10 cellular contexts compared by ENCODE assay signal in genomic region chr10:71975087-71975890, GRCh38. TPM values are rescaled to one million over a fixed set of nuclear protein-coding genes. Genes with fewer than 3 reads are reported as not detected.
DNase-seq lines count a peak whose midpoint lies in the region; FAIRE-seq and TF ChIP-seq lines count a peak whose summit lies in the region.
"Had no signal": no experiment of that assay in that cellular context is flagged by ENCODE, and none has a peak within 500 bp of the region (broad histone marks: within the 10 kb centered on the region; RNA-seq: fewer than 3 reads in every experiment).

No MANE protein-coding gene starts in this region.

- peaks cover 0 to 6% (median 0%) of the 10 kb centered on the region in 4 donors for H3K36me3 ChIP-seq in sigmoid colon

- DNase-seq in EH (ENCODE audit: low read depth) (peak; percentile 35), hippocampal formation (lab: John Stamatoyannopoulos, UW) (peak; percentile 46 to 85), sigmoid colon (peak; percentile 86), inferior parietal cortex (ENCODE audit: extremely low spot score) (no peak), NCI-H526 (lab: John Stamatoyannopoulos, UW) (no peak), urothelium cell line (ENCODE audit: low spot score) (no peak), NCI-H1436 treated with DMSO at 0.1 percent for 48 hours (lab: John Stamatoyannopoulos, UW) (no peak)
- DNase-seq: COR-L47 had no signal

- TF ChIP-seq POLR2A in sigmoid colon (IDR thresholded peaks at IDR 0.05), result no peak

- no peaks in the 10 kb centered on the region for H3K27me3 ChIP-seq in sigmoid colon

- intact Hi-C loops in sigmoid colon (cut with DNase I), result no loop called here

- TF ChIP-seq EP300 in sigmoid colon (IDR thresholded peaks at IDR 0.05), result no peak

- TF ChIP-seq CTCF in sigmoid colon (IDR thresholded peaks at IDR 0.05), result no peak

- H3K27ac ChIP-seq in adipose tissue (ENCODE audit: low read depth, low read length) (peak overlapping the region; percentile 56), sigmoid colon (peak overlapping the region; percentile 84 to 92 (median 87))

- no peaks in the 10 kb centered on the region for H3K9me3 ChIP-seq in sigmoid colon

- peaks cover 0 to 100% (median 96%) of the 10 kb centered on the region in 4 donors for H3K4me1 ChIP-seq in sigmoid colon

- FAIRE-seq in urothelium cell line (lab: Jason Lieb, UNC), result no peak
- FAIRE-seq: colon had no signal

- WGBS in adipose tissue, 3 donors, result 64 to 68% (median 67%) methylated on average over 16 of the region's 16 CpGs
- WGBS in sigmoid colon, 2 donors, result 39 to 70% methylated on average over 16 of the region's 16 CpGs

- H3K4me3 ChIP-seq in sigmoid colon, result no peak overlapping the region

RNA-seq across cellular contexts. Expression of gene CHST3, which starts 11.1 kb away (rescaled TPM):
- polyA plus RNA-seq in adipose tissue (10 to 100 TPM in 1 of 3 donors, 1 to 10 TPM in 2; 2.6 to 21.8 (median 6.3) TPM), sigmoid colon (1 to 10 TPM in 1 of 3 donors, under 1 TPM in 2; 0.23 to 3.6 (median 0.60) TPM)
- total RNA-seq in sigmoid colon, result 10 to 100 TPM; 12.8 to 25.5 (median 16.5) TPM

Comparison
In these comparisons a context has a peak if more than half of its experiments do, and no peak if none do; other contexts are left out.
1. DNase-seq: peak in EH (single experiment), hippocampal formation (2 of 2) and sigmoid colon (single experiment); none in inferior parietal cortex (single experiment), NCI-H526 (0 of 2), urothelium cell line (single experiment) and NCI-H1436 treated with DMSO at 0.1 percent for 48 hours (single experiment).